22 cellular contexts compared by ENCODE assay signal in genomic region chr5:1886634-1887399, GRCh38. TPM values are rescaled to one million over a fixed set of nuclear protein-coding genes. Genes with fewer than 3 reads are reported as not detected.
DNase-seq lines count a peak whose midpoint lies in the region; ATAC-seq and TF ChIP-seq lines count a peak whose summit lies in the region.
"Had no signal": no experiment of that assay in that cellular context is flagged by ENCODE, and none has a peak within 500 bp of the region (broad histone marks: within the 10 kb centered on the region; RNA-seq: fewer than 3 reads in every experiment).

No MANE protein-coding gene starts in this region.

- H3K36me3 ChIP-seq in endodermal cell (ENCODE audit: control insufficient read depth, insufficient read depth, low read length): no peaks in the 10 kb centered on the region
- no peaks in the 10 kb centered on the region for H3K36me3 ChIP-seq in brain microvascular endothelial cell (replicated peaks)
- H3K36me3 ChIP-seq: colonic mucosa, thoracic aorta had no signal

- 1% methylated on average over 22 to 107 of the region's 107 CpGs for WGBS in endodermal cell (ENCODE audit: insufficient coverage in 1 of 2, insufficient read length in 1 of 2), 2 experiments

- no peaks in the 10 kb centered on the region for H3K36me3 Mint-ChIP-seq in endodermal cell (ENCODE audit: low read depth)
- no peaks in the 10 kb centered on the region for H3K36me3 Mint-ChIP-seq in stimulated activated naive B cell treated with anti-CD40 and anti-IgM and Interleukin-4, amounts not matched to agents 10 μg/mL and 1 μg/mL and 100 μg/mL, for 72 hours
- H3K36me3 Mint-ChIP-seq: mesothelial cell of epicardium had no signal

- H3K27ac Mint-ChIP-seq in endodermal cell: no peak overlapping the region
- peak overlapping the region; percentile 59 for H3K27ac Mint-ChIP-seq in stimulated activated naive B cell treated with anti-CD40 and anti-IgM and Interleukin-4, amounts not matched to agents 10 μg/mL and 1 μg/mL and 100 μg/mL, for 72 hours
- H3K27ac Mint-ChIP-seq: mesothelial cell of epicardium had no signal

- no peaks in the 10 kb centered on the region for H3K9me3 ChIP-seq in endodermal cell (ENCODE audit: control insufficient read depth, low read length)
- peaks cover 7% of the 10 kb centered on the region for H3K9me3 ChIP-seq in iPS-18c (ENCODE audit: control insufficient read depth, insufficient read depth, low read length)
- H3K9me3 ChIP-seq: colonic mucosa, thoracic aorta had no signal

- H3K27me3 Mint-ChIP-seq in endodermal cell (ENCODE audit: insufficient read depth): peaks cover 94% of the 10 kb centered on the region
- H3K27me3 Mint-ChIP-seq in stimulated activated naive B cell treated with anti-CD40 and anti-IgM and Interleukin-4, amounts not matched to agents 10 μg/mL and 1 μg/mL and 100 μg/mL, for 72 hours: peaks cover 43 to 70% of the 10 kb centered on the region in 2 donors

- no peaks in the 10 kb centered on the region for H3K9me3 Mint-ChIP-seq in endodermal cell
- H3K9me3 Mint-ChIP-seq in stimulated activated naive B cell treated with anti-CD40 and anti-IgM and Interleukin-4, amounts not matched to agents 10 μg/mL and 1 μg/mL and 100 μg/mL, for 72 hours: no peaks in the 10 kb centered on the region
- H3K9me3 Mint-ChIP-seq: mesothelial cell of epicardium had no signal

- in situ Hi-C loops in brain microvascular endothelial cell (cut with HindIII; ENCODE audit: low pct_ligation_motif_present, low sequenced_read_pairs): no loop called here

- no peak for ATAC-seq in stimulated activated naive B cell treated with anti-CD40 and anti-IgM and Interleukin-4, amounts not matched to agents 10 μg/mL and 1 μg/mL and 100 μg/mL, for 72 hours (replicated peaks)
- ATAC-seq in GM19455 (IDR thresholded peaks at IDR 0.05; ENCODE audit: unreplicated experiment) (no peak), GM18498 (IDR thresholded peaks at IDR 0.05; ENCODE audit: unreplicated experiment) (no peak)

- DNase-seq in DMS 273 (lab: John Stamatoyannopoulos, UW; ENCODE audit: unreplicated experiment) (peak; percentile 26), DMS 273 treated with DMSO at 0.1 percent for 48 hours (lab: John Stamatoyannopoulos, UW) (no peak), endodermal cell (peak; percentile 69), brain microvascular endothelial cell (no peak)
- no peak for DNase-seq in stimulated activated naive B cell treated with anti-CD40 and anti-IgM and Interleukin-4, amounts not matched to agents 10 μg/mL and 1 μg/mL and 100 μg/mL, for 72 hours
- DNase-seq: activated CD4-positive, alpha-beta T cell treated with anti-CD3 and anti-CD28 coated beads, Interleukin-2, amount 50 U/mL, for 48 hours; colonic mucosa; EL; MM.1S; NCI-H2081 treated with DMSO at 0.1 percent for 48 hours; NK-92 treated with Interleukin-12 subunit alpha and Interleukin-12 subunit beta, amount 100 ng/mL, for 24 hours; stimulated activated CD4-positive, alpha-beta T cell treated with anti-CD3 and anti-CD28 coated beads, Interleukin-15, amount 100 ng/mL, for 24 hours had no signal

- H3K4me3 ChIP-seq in endodermal cell (ENCODE audit: low read length) (peak overlapping the region; percentile 53), iPS-18c (ENCODE audit: insufficient read depth, low read depth, low read length) (peak overlapping the region; percentile 52), brain microvascular endothelial cell (ENCODE audit: low read depth, low read length) (no peak overlapping the region)
- H3K4me3 ChIP-seq: colonic mucosa, thoracic aorta had no signal

- H3K27me3 ChIP-seq in endodermal cell (ENCODE audit: control insufficient read depth, insufficient read depth, low read length, poor library complexity, severe bottlenecking): peaks cover 98% of the 10 kb centered on the region
- peaks cover 72% of the 10 kb centered on the region for H3K27me3 ChIP-seq in brain microvascular endothelial cell (replicated peaks)

- no peak overlapping the region for H3K9ac ChIP-seq in endodermal cell (ENCODE audit: extremely low read depth, low read length, poor library complexity, severe bottlenecking)
- H3K9ac ChIP-seq: parathyroid adenoma had no signal

- peak; percentile 25 for TF ChIP-seq CTCF in endodermal cell (conservative IDR thresholded peaks at IDR 0.05)
- no peak for TF ChIP-seq CTCF in brain microvascular endothelial cell (IDR thresholded peaks at IDR 0.05; ENCODE audit: low read depth, low read length, missing control alignments)

- H3K27ac ChIP-seq in endodermal cell (ENCODE audit: low read depth, low read length): no peak overlapping the region
- no peak overlapping the region for H3K27ac ChIP-seq in brain microvascular endothelial cell
- H3K27ac ChIP-seq: 22Rv1, C4-2B, colonic mucosa, parathyroid adenoma, thoracic aorta had no signal

- H3K4me1 Mint-ChIP-seq in endodermal cell: peaks cover 3% of the 10 kb centered on the region
- H3K4me1 Mint-ChIP-seq in stimulated activated naive B cell treated with anti-CD40 and anti-IgM and Interleukin-4, amounts not matched to agents 10 μg/mL and 1 μg/mL and 100 μg/mL, for 72 hours: peaks cover 7 to 38% of the 10 kb centered on the region in 2 donors

- H3K4me1 ChIP-seq in endodermal cell (ENCODE audit: control insufficient read depth, insufficient read depth, low read length): peaks cover 10% of the 10 kb centered on the region
- H3K4me1 ChIP-seq: colonic mucosa had no signal

- H3K4me3 Mint-ChIP-seq in endodermal cell: peak overlapping the region; percentile 38
- peak overlapping the region; percentile 32 to 67 for H3K4me3 Mint-ChIP-seq in stimulated activated naive B cell treated with anti-CD40 and anti-IgM and Interleukin-4, amounts not matched to agents 10 μg/mL and 1 μg/mL and 100 μg/mL, for 72 hours
- H3K4me3 Mint-ChIP-seq: mesothelial cell of epicardium had no signal

RNA-seq across cellular contexts. Expression of gene IRX4, which starts 4.1 kb away (rescaled TPM):
- under 1 TPM in 1 of 2 donors, not detected in 1; 0.22 TPM for total RNA-seq in endodermal cell
- 0.50 TPM for polyA plus RNA-seq in endodermal cell (2013, experiment 1 of 2)
- 0.91 TPM for polyA plus RNA-seq in endodermal cell (2013, experiment 2 of 2)
- total RNA-seq: colonic mucosa, fibroblast of lung, HT-29, mesothelial cell of epicardium, thoracic aorta had no signal
- polyA plus RNA-seq: fibroblast of lung had no signal

Comparison
In these comparisons a context has a peak if more than half of its experiments do, and no peak if none do; other contexts are left out.
1. DNase-seq: peak in DMS 273 (single experiment) and endodermal cell (single experiment); none in DMS 273 treated with DMSO at 0.1 percent for 48 hours (single experiment), stimulated activated naive B cell treated with anti-CD40 and anti-IgM and Interleukin-4, amounts not matched to agents 10 μg/mL and 1 μg/mL and 100 μg/mL, for 72 hours (single experiment) and brain microvascular endothelial cell (single experiment).